In genomic region chr5:147509710-147510651, GRCh38 we compare ENCODE assay signal across 8 cellular contexts. TPM values are rescaled to one million over a fixed set of nuclear protein-coding genes. Genes with fewer than 3 reads are reported as not detected.
A peak's percentile ranks its signal among the peaks of the same experiment; 100 is the strongest.
DNase-seq lines count a peak whose midpoint lies in the region; ATAC-seq, FAIRE-seq and TF ChIP-seq lines count a peak whose summit lies in the region.

Gene DPYSL3 (minus strand): TSS chr5:147510068. CDS start chr5:147509858, 210 bp downstream.

- BruUV-seq in A673 (replicated peaks; lab: Mats Ljungman, UMichigan): TSS peak; percentile 39

- intact Hi-C loops in A673 (cut with micrococcal nuclease; ENCODE audit: unreplicated experiment) (loop anchor here (5.0 kb wide), 1 partner anchor 47 kb away; no protein-coding TSS in a partner anchor), colonic mucosa (cut with DNase I) (no loop called here)

- POLR2A ChIA-PET in A673 (lab: Charles Lee; ENCODE audit: low non-redundant PET): no interaction called here

- H3K4me3 ChIP-seq in A673 (ENCODE audit: low read depth, low read length, poor library complexity, severe bottlenecking): peak within 1 kb of the TSS; percentile 61
- H3K4me3 ChIP-seq in colonic mucosa: peak within 1 kb of the TSS; percentile 47
- peak within 1 kb of the TSS; percentile 25 to 68 (median 65) for H3K4me3 ChIP-seq in keratinocyte (ENCODE audit: control insufficient read depth in 2 of 3, extremely low read depth in 1 of 3, insufficient read depth in 2 of 3, low read depth in 1 of 3, low read length in 3 of 3)
- peak within 1 kb of the TSS; percentile 23 to 32 for H3K4me3 ChIP-seq in small intestine (ENCODE audit: low read depth in 1 of 2, low read length in 2 of 2)

- TF ChIP-seq CTCF in A673 (conservative IDR thresholded peaks at IDR 0.05; ENCODE audit: low read depth, low read length) (peak; percentile 48), colonic mucosa (IDR thresholded peaks at IDR 0.05) (no peak), keratinocyte (optimal IDR thresholded peaks at IDR 0.05 in 1 of 3, IDR thresholded peaks at IDR 0.05 in 1 of 3, conservative IDR thresholded peaks at IDR 0.05 in 1 of 3; ENCODE audit: extremely low read depth in 1 of 3, insufficient read depth in 2 of 3, low read length in 3 of 3) (peak in 2 of 3 experiments; percentile 37 to 51)

- H3K4me2 ChIP-seq in keratinocyte (ENCODE audit: control insufficient read depth, extremely low read depth, insufficient read depth, low read depth, low read length): peak within 1 kb of the TSS; percentile 82

- H3K9me3 ChIP-seq in A673 (ENCODE audit: low read depth, low read length, poor library complexity, severe bottlenecking) (no peaks in the 10 kb centered on the region), colonic mucosa (no peaks in the 10 kb centered on the region), keratinocyte (ENCODE audit: control insufficient read depth, low read depth, low read length) (no peaks in the 10 kb centered on the region), small intestine (ENCODE audit: control insufficient read depth, low read depth) (no peaks in the 10 kb centered on the region)

- peak within 1 kb of the TSS; percentile 49 to 83 for H3K9ac ChIP-seq in colonic mucosa (ENCODE audit: low read depth in 2 of 2, low read length in 2 of 2)
- H3K9ac ChIP-seq in keratinocyte (ENCODE audit: control insufficient read depth, extremely low read depth, insufficient read depth, low read length): peak within 1 kb of the TSS; percentile 50

- peak; percentile 78 for DNase-seq in A673 (ENCODE audit: low spot score)
- peak; percentile 89 for DNase-seq in NCI-H69 (lab: John Stamatoyannopoulos, UW)
- DNase-seq in colonic mucosa: peak; percentile 51
- no peak for DNase-seq in keratinocyte (ENCODE audit: low read depth, low spot score)
- DNase-seq in small intestine: no peak
- no peak for DNase-seq in GM19239 (ENCODE audit: insufficient read length, low spot score)

- no peaks in the 10 kb centered on the region for H3K9me1 ChIP-seq in keratinocyte (ENCODE audit: control insufficient read depth, extremely low read depth, insufficient read depth, low read length)

- H3K27ac ChIP-seq in A673 (ENCODE audit: low read depth, low read length, poor library complexity, severe bottlenecking) (peak within 1 kb of the TSS; percentile 72), colonic mucosa (peak within 1 kb of the TSS; percentile 71), keratinocyte (ENCODE audit: control insufficient read depth, insufficient read depth, low read length) (no peak within 1 kb of the TSS), small intestine (ENCODE audit: low read depth in 1 of 2, low read length in 1 of 2) (peak within 1 kb of the TSS in 1 of 2 donors; percentile 91)

- no peaks in the 10 kb centered on the region for H4K20me1 ChIP-seq in keratinocyte (ENCODE audit: control insufficient read depth, extremely low read depth, insufficient read depth, low read length)

- H3K79me2 ChIP-seq in keratinocyte (ENCODE audit: control insufficient read depth, insufficient read depth, low read length): no peaks in the 10 kb centered on the region

- ATAC-seq in GM18909 (IDR thresholded peaks at IDR 0.05; ENCODE audit: poor library complexity, unreplicated experiment) (peak; percentile 63), GM19328 (IDR thresholded peaks at IDR 0.05; ENCODE audit: unreplicated experiment) (no peak)

- dilution Hi-C loops in keratinocyte (cut with MboI; ENCODE audit: extremely low pct_ligation_motif_present, low sequenced_read_pairs): no loop called here

- H3K36me3 ChIP-seq in A673 (ENCODE audit: insufficient read depth, low read length, poor library complexity, severe bottlenecking) (no peaks in the 10 kb centered on the region), colonic mucosa (no peaks in the 10 kb centered on the region), keratinocyte (ENCODE audit: control insufficient read depth in 2 of 2, extremely low read depth in 1 of 2, insufficient read depth in 2 of 2, low read length in 2 of 2) (no peaks in the 10 kb centered on the region), small intestine (ENCODE audit: control insufficient read depth in 2 of 2, insufficient read depth in 2 of 2, low read length in 2 of 2) (no peaks in the 10 kb centered on the region)

- FAIRE-seq in keratinocyte (lab: Jason Lieb, UNC): peak; percentile 49
- FAIRE-seq in small intestine (lab: Jason Lieb, UNC): no peak
- FAIRE-seq in GM19239 (lab: Jason Lieb, UNC): no peak

- H3K27me3 ChIP-seq in A673 (replicated peaks; ENCODE audit: insufficient read depth, low read depth, low read length, poor library complexity): no peaks in the 10 kb centered on the region
- H3K27me3 ChIP-seq in colonic mucosa: peaks cover 7% of the 10 kb centered on the region
- H3K27me3 ChIP-seq in keratinocyte (ENCODE audit: control insufficient read depth, extremely low read depth, insufficient read depth, low read length): peaks cover 15% of the 10 kb centered on the region
- H3K27me3 ChIP-seq in small intestine (ENCODE audit: control insufficient read depth in 2 of 2, insufficient read depth in 2 of 2, low read length in 2 of 2): peaks cover 3 to 4% of the 10 kb centered on the region in 2 donors

- CTCF ChIA-PET in A673 (lab: Charles Lee): interaction anchor here (0.6 kb wide), 1 partner anchor 330 kb away, joined by 6 read pairs; no protein-coding TSS in a partner anchor

- H2AFZ ChIP-seq in keratinocyte (ENCODE audit: control insufficient read depth, low read length): peak within 1 kb of the TSS; percentile 89

- H3K4me1 ChIP-seq in A673 (ENCODE audit: insufficient read depth, low read length, poor library complexity, severe bottlenecking): peaks cover 15% of the 10 kb centered on the region
- H3K4me1 ChIP-seq in colonic mucosa: no peaks in the 10 kb centered on the region
- H3K4me1 ChIP-seq in keratinocyte (ENCODE audit: control insufficient read depth, extremely low read depth, insufficient read depth, low read length): peaks cover 12% of the 10 kb centered on the region
- H3K4me1 ChIP-seq in small intestine (ENCODE audit: control insufficient read depth in 2 of 2, insufficient read depth in 1 of 2, low read depth in 1 of 2, low read length in 1 of 2): no peaks in the 10 kb centered on the region

- WGBS in small intestine, 3 donors: 3 to 6% (median 6%) methylated on average over 66 of the region's 66 CpGs

RNA-seq across cellular contexts. Expression of gene DPYSL3, which starts in this region (rescaled TPM):
- total RNA-seq in A673 (2021) (24.8 and 35.3 TPM in 2 replicates), colonic mucosa (10 to 100 TPM in 1 of 2 donors, 1 to 10 TPM in 1; 8.8 to 32.2 TPM)
- polyA plus RNA-seq in keratinocyte (2.8 to 5.8 TPM (median 4.8 TPM) in 3 replicates), small intestine (10 to 100 TPM in 2 of 3 donors, 1 to 10 TPM in 1; 2.2 to 32.0 (median 11.6) TPM)
- 0.84 TPM for polyA plus RNA-seq in keratinocyte (2011; ENCODE audit: low read depth)
- 3.7 and 4.1 TPM in 2 replicates for polyA plus RNA-seq in keratinocyte (2011; cell fraction: cytosol; rRNA removed)
- polyA plus RNA-seq in keratinocyte (2011; cell fraction: nucleus; rRNA removed): 4.6 and 4.9 TPM in 2 replicates
- 0.45 and 6.3 TPM in 2 replicates for polyA plus RNA-seq in keratinocyte (2012; ENCODE audit: low replicate concordance)
- polyA minus RNA-seq in keratinocyte: 5.1 to 24.1 TPM (median 8.2 TPM) in 3 replicates
- polyA minus RNA-seq in keratinocyte (2011; cell fraction: cytosol; rRNA and poly(A)+ RNA removed): 7.3 TPM
- polyA minus RNA-seq in keratinocyte (2011; cell fraction: nucleus; rRNA and poly(A)+ RNA removed): 2.6 and 3.8 TPM in 2 replicates

Comparison
In these comparisons a context has a peak if more than half of its experiments do, and no peak if none do; other contexts are left out.
1. DNase-seq: peak in A673 (single experiment), NCI-H69 (single experiment) and colonic mucosa (single experiment); none in keratinocyte (single experiment), small intestine (single experiment) and GM19239 (single experiment).
2. Peak in every context shown above with its lines, with median percentiles within 50 percentile points of each other: H3K4me3 ChIP-seq.